2 cellular contexts compared by ENCODE assay signal in the genomic region with DNA sequence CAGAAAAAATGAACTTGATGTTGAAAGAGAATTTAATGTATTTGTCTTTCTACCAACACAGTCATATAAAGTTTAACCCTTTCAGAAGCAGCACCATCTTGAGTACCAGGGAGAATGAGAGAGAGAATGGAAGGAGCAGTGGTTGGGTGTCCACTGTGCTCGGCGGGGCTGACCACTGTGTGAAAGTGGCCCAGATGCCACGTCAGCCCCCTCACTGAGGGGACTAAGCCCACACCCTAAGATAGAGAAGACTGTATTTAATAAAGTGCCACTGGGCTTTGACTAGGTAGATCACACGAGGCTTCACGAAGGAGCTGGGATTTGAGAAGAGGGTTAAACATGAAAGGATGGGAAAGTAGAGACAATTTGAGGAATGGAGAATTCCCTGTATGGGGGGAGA.
TF ChIP-seq lines count a peak whose summit lies in the region.

No MANE protein-coding gene starts in this region.

TF ChIP-seq in IMR-90, 13 proteins besides CTCF, POLR2A, EP300 and RAD21:
- no peak for TF ChIP-seq NFE2L2 (IDR thresholded peaks at IDR 0.05; ENCODE audit: low read depth, low read length)
- no peak for TF ChIP-seq MAFK (IDR thresholded peaks at IDR 0.05; ENCODE audit: low read depth, low read length)
- no peak for TF ChIP-seq SMC3 (IDR thresholded peaks at IDR 0.05; ENCODE audit: low read depth, low read length)
- TF ChIP-seq, protein P1, sequence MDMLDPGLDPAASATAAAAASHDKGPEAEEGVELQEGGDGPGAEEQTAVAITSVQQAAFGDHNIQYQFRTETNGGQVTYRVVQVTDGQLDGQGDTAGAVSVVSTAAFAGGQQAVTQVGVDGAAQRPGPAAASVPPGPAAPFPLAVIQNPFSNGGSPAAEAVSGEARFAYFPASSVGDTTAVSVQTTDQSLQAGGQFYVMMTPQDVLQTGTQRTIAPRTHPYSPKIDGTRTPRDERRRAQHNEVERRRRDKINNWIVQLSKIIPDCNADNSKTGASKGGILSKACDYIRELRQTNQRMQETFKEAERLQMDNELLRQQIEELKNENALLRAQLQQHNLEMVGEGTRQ (IDR thresholded peaks at IDR 0.05; ENCODE audit: low read depth, low read length): no peak
- TF ChIP-seq CHD1 (IDR thresholded peaks at IDR 0.05; ENCODE audit: low read depth, low read length): no peak

TF ChIP-seq in K562, 482 proteins besides CTCF, POLR2A, EP300 and RAD21:
- TF ChIP-seq ARNT (IDR thresholded peaks at IDR 0.05) (no peak), SMAD2 (IDR thresholded peaks at IDR 0.05; ENCODE audit: low read depth, low read length) (no peak), PRMT5 (CRISPR knock-in tag; IDR thresholded peaks at IDR 0.05) (no peak), NBN (IDR thresholded peaks at IDR 0.05; ENCODE audit: low read depth) (no peak), ZNF512 (tag; IDR thresholded peaks at IDR 0.05) (0 out of 2 replicates have a peak, but pooled peaks have one; percentile 13)
